In genomic region chr17:74872313-74873035, GRCh38 we compare ENCODE assay signal across 8 cellular contexts. TPM values are rescaled to one million over a fixed set of nuclear protein-coding genes. Genes with fewer than 3 reads are reported as not detected.
DNase-seq lines count a peak whose midpoint lies in the region; ATAC-seq and TF ChIP-seq lines count a peak whose summit lies in the region.

Gene FDXR, minus strand, starts transcription at chr17:74872994. Its CDS starts 50 bp downstream, at chr17:74872944.

- no peak for TF ChIP-seq EP300 in gastroesophageal sphincter (IDR thresholded peaks at IDR 0.05)

- H3K27ac ChIP-seq in gastroesophageal sphincter = peak within 1 kb of the TSS; percentile 88 to 95 (median 90)

- peaks cover 5% of the 10 kb centered on the region for H3K36me3 Mint-ChIP-seq in T-cell

- POLR2A ChIA-PET in T-cell (lab: Charles Lee) = interaction anchor here (0.5 to 1.3 kb wide), 2 partner anchors 97 to 99 kb away, joined by 3 to 4 read pairs; no protein-coding TSS in a partner anchor

- peak within 1 kb of the TSS; percentile 95 for H3K4me2 ChIP-seq in skeletal muscle satellite cell (ENCODE audit: low read length)

- no peak for TF ChIP-seq CTCF in gastroesophageal sphincter (IDR thresholded peaks at IDR 0.05)

- H3K4me3 ChIP-seq in gastroesophageal sphincter (peak within 1 kb of the TSS; percentile 60), skeletal muscle satellite cell (ENCODE audit: low read length) (peak within 1 kb of the TSS; percentile 84)

- peaks cover 0 to 25% (median 12%) of the 10 kb centered on the region in 3 donors for H3K4me1 ChIP-seq in gastroesophageal sphincter
- peaks cover 15% of the 10 kb centered on the region for H3K4me1 ChIP-seq in skeletal muscle satellite cell (ENCODE audit: control insufficient read depth, insufficient read depth, low read length)

- WGBS in gastroesophageal sphincter (ENCODE audit: low coverage in 1 of 2), 2 donors = 4 to 11% methylated on average over 14 to 20 of the region's 38 CpGs

- H3K27me3 Mint-ChIP-seq in T-cell = no peaks in the 10 kb centered on the region

- no peaks in the 10 kb centered on the region for H3K9me3 Mint-ChIP-seq in T-cell

- peaks cover 4% of the 10 kb centered on the region for H3K27me3 ChIP-seq in gastroesophageal sphincter
- H3K27me3 ChIP-seq in skeletal muscle satellite cell (ENCODE audit: control insufficient read depth, insufficient read depth, low read length) = no peaks in the 10 kb centered on the region

- H3K9me3 ChIP-seq in gastroesophageal sphincter = no peaks in the 10 kb centered on the region
- H3K9me3 ChIP-seq in skeletal muscle satellite cell (replicated peaks; ENCODE audit: low read length) = no peaks in the 10 kb centered on the region

- H3K36me3 ChIP-seq in gastroesophageal sphincter (no peaks in the 10 kb centered on the region), skeletal muscle satellite cell (ENCODE audit: insufficient read depth, low read length) (no peaks in the 10 kb centered on the region)

- peak within 1 kb of the TSS; percentile 95 to 97 for H3K27ac Mint-ChIP-seq in T-cell

- ATAC-seq in HG02938 (IDR thresholded peaks at IDR 0.05; ENCODE audit: unreplicated experiment) = peak; percentile 23
- peak; percentile 2 to 9 (median 6) for ATAC-seq in T-cell (replicated peaks in 1 of 4)
- no peak for ATAC-seq in gastroesophageal sphincter

- peak within 1 kb of the TSS; percentile 94 for H3K9ac ChIP-seq in skeletal muscle satellite cell (ENCODE audit: low read depth, low read length)

- CTCF ChIA-PET in T-cell (lab: Charles Lee) = interaction anchor here (0.5 to 2.2 kb wide), 11 partner anchors 9 to 1778 kb away, joined by 3 to 8 read pairs (median 4); partner anchors contain the start of genes NAT9 (in 1 of the 2), RAB37 (in 1 of the 2) and SLC25A19 (in 1 of the 2)

- peak within 1 kb of the TSS; percentile 80 to 92 (median 88) for H3K4me3 Mint-ChIP-seq in T-cell

- peak; percentile 47 for DNase-seq in NCI-H345 (lab: John Stamatoyannopoulos, UW)
- DNase-seq in NCI-H345 treated with DMSO at 0.1 percent for 48 hours (lab: John Stamatoyannopoulos, UW; ENCODE audit: unreplicated experiment) = no peak
- peak in 1 of 34 experiments; percentile 16 for DNase-seq in T-cell
- no peak for DNase-seq in NCI-H524 treated with DMSO at 0.1 percent for 48 hours (lab: John Stamatoyannopoulos, UW)
- no peak for DNase-seq in NCI-H774 (lab: John Stamatoyannopoulos, UW)

- peak; percentile 30 to 60 for TF ChIP-seq POLR2A in gastroesophageal sphincter (IDR thresholded peaks at IDR 0.05)

- peaks cover 16 to 30% (median 23%) of the 10 kb centered on the region in 3 donors for H3K4me1 Mint-ChIP-seq in T-cell

RNA-seq across cellular contexts. Expression of gene FDXR, which starts in this region (rescaled TPM):
- 10 to 100 TPM in 3 of 5 donors, 1 to 10 TPM in 2; 4.2 to 20.7 (median 15.3) TPM for total RNA-seq in T-cell
- total RNA-seq in gastroesophageal sphincter = 1 to 10 TPM; 3.6 to 7.8 (median 4.6) TPM
- 16.2 and 30.9 TPM in 2 replicates for total RNA-seq in skeletal muscle satellite cell (2012; rRNA removed)
